ENCODE assay signal across 19 cellular contexts in the genomic region with DNA sequence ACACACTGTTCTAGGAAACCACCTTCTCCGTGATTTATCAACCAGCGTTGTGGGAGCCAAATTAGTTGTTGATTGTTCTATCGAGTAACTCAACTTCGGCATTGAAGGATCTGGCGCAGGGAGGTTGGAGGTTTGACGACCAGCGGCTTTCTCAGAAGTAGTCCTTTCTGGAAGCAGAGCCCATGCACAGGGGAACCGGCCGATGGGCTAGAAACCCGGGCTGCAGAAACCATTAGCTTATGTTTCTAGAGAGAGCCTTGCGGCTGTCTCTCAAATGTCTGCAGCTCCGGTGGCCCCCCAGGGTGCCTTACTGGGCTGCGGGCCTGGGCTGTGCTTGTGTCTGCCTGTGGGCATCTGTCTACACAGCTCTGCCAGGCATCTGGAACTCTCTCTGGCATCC.
DNase-seq lines count a peak whose midpoint lies in the region; ATAC-seq and TF ChIP-seq lines count a peak whose summit lies in the region.
"Had no signal": no experiment of that assay in that cellular context is flagged by ENCODE, and none has a peak within 500 bp of the region (broad histone marks: within the 10 kb centered on the region; RNA-seq: fewer than 3 reads in every experiment).

No MANE protein-coding gene starts in this region.

- TF ChIP-seq CTCF in neural crest cell (conservative IDR thresholded peaks at IDR 0.05) = no peak

- no peak for ATAC-seq in HG03135 (IDR thresholded peaks at IDR 0.05; ENCODE audit: unreplicated experiment)
- ATAC-seq: GM12878 had no signal

- peaks cover 3% of the 10 kb centered on the region for H3K27me3 Mint-ChIP-seq in neural crest cell (ENCODE audit: low read depth)

- H3K36me3 Mint-ChIP-seq in neural crest cell (ENCODE audit: low read depth) = no peaks in the 10 kb centered on the region
- H3K36me3 Mint-ChIP-seq: CD4-positive, alpha-beta memory T cell had no signal

- peak overlapping the region; percentile 27 for H3K27ac Mint-ChIP-seq in neural crest cell (ENCODE audit: unreplicated experiment)
- H3K27ac Mint-ChIP-seq: B cell, HFFc6 had no signal

- H3K4me3 Mint-ChIP-seq in neural crest cell = no peak overlapping the region
- H3K4me3 Mint-ChIP-seq: B cell; CD4-positive, alpha-beta memory T cell; HFFc6 had no signal

- H3K9me3 Mint-ChIP-seq in neural crest cell = no peaks in the 10 kb centered on the region

- DNase-seq in DMS 273 (lab: John Stamatoyannopoulos, UW; ENCODE audit: unreplicated experiment) (peak; percentile 28), DMS 273 treated with DMSO at 0.1 percent for 48 hours (lab: John Stamatoyannopoulos, UW) (no peak), NCI-H69 (lab: John Stamatoyannopoulos, UW) (peak; percentile 43), neural crest cell (ENCODE audit: low read depth, low spot score) (no peak), HUDEP-2 (lab: John Stamatoyannopoulos, UW; ENCODE audit: unreplicated experiment in 76 of 76) (no peak), RKO (ENCODE audit: low spot score) (no peak), putamen (ENCODE audit: low spot score) (no peak)
- DNase-seq: C1 segment of cervical spinal cord; Calu3; CD4-positive, alpha-beta memory T cell; COR-L47; DMS79; EL; GDM1; GOT3; HFFc6 had no signal

- peaks cover 15% of the 10 kb centered on the region for H3K4me1 Mint-ChIP-seq in neural crest cell
- H3K4me1 Mint-ChIP-seq: B cell had no signal

Comparison
In these comparisons a context has a peak if more than half of its experiments do, and no peak if none do; other contexts are left out.
1. DNase-seq: peak in DMS 273 (single experiment) and NCI-H69 (single experiment); none in DMS 273 treated with DMSO at 0.1 percent for 48 hours (single experiment), neural crest cell (single experiment), HUDEP-2 (0 of 76), RKO (single experiment) and putamen (single experiment).